ENCODE assay signal across 26 cellular contexts in the genomic region with DNA sequence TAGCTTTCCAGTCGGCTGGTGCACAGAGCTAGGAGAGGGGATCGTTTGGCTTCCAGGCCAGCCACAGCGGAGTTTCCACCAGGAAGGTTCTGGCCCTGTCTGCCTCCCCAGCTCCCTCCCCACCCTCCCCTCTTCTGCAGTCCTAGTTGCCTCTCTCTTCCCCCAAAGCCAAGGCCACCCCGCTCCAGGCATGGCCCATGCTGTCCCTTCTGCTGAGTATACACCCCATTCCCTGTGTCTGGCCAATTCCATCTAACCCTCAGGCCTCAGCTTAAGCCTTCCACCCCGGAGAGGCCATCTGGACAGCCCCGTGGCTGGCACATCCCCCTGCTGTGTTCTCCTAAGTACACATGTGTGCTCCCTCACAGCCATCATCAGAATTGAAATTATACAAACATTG.
"Had no signal": no experiment of that assay in that cellular context is flagged by ENCODE, and none has a peak within 500 bp of the region (broad histone marks: within the 10 kb centered on the region; RNA-seq: fewer than 3 reads in every experiment).

No MANE protein-coding gene starts in this region.

- H3K27ac ChIP-seq: neutrophil, pancreas, prostate gland, right lobe of liver, sigmoid colon, stomach, thoracic aorta, thyroid gland, tibial nerve, upper lobe of left lung, vagina had no signal

- DNase-seq: naive thymus-derived CD8-positive, alpha-beta T cell; nephron progenitor cell; nucleus accumbens; pancreas; right cardiac atrium; right lobe of liver; sigmoid colon; small intestine; stimulated activated CD4-positive, alpha-beta T cell treated with anti-CD3 and anti-CD28 coated beads, Interleukin-15, amount 100 ng/mL, for 24 hours; stimulated activated CD4-positive, alpha-beta T cell treated with anti-CD3 and anti-CD28 coated beads, Interleukin-2, amount 100 ng/mL, for 24 hours; stimulated activated CD4-positive, alpha-beta T cell treated with anti-CD3 and anti-CD28 coated beads, Interleukin-2, amount 100 ng/mL, for 48 hours; stimulated activated CD4-positive, alpha-beta T cell treated with anti-CD3 and anti-CD28 coated beads, Interleukin-4, amount 100 ng/mL, for 24 hours; stimulated activated naive B cell treated with anti-CD40 and anti-IgM and Interleukin-4, amounts not matched to agents 10 μg/mL and 1 μg/mL and 100 μg/mL, for 72 hours; stimulated activated naive CD4-positive, alpha-beta T cell treated with Interleukin-2 at 50 U/mL for 16 hours; stomach; thyroid gland; trophoblast cell; upper lobe of left lung had no signal

- H3K9me3 ChIP-seq: neutrophil, pancreas, prostate gland, right lobe of liver, sigmoid colon, thoracic aorta, thyroid gland, vagina had no signal

- FAIRE-seq: pancreas, small intestine, urothelium cell line had no signal

- H3K4me1 ChIP-seq: pancreas, prostate gland, right lobe of liver, sigmoid colon, stomach, thyroid gland, tibial nerve, upper lobe of left lung, vagina had no signal

- ATAC-seq: naive thymus-derived CD8-positive, alpha-beta T cell; natural killer cell treated with Interleukin-12 subunit alpha and Interleukin-12 subunit beta and Interleukin-15 and Interleukin-18, amount 100 ng/mL, for 72 hours; pancreas; right cardiac atrium; right lobe of liver; stimulated activated effector memory CD8-positive, alpha-beta T cell treated with anti-CD3 and anti-CD28 coated beads, Interleukin-12 subunit alpha, Interleukin-12 subunit beta, amount 100 ng/mL, for 72 hours; stimulated activated naive B cell treated with anti-CD40 and anti-IgM and Interleukin-4, amounts not matched to agents 10 μg/mL and 1 μg/mL and 100 μg/mL, for 72 hours had no signal

- H3K36me3 ChIP-seq: neutrophil, pancreas, prostate gland, right lobe of liver, sigmoid colon, stomach, thoracic aorta, thyroid gland, tibial nerve, upper lobe of left lung, vagina had no signal

- H3K27me3 ChIP-seq: neutrophil, pancreas, right lobe of liver, thyroid gland, tibial nerve, upper lobe of left lung, vagina had no signal

- H3K4me3 ChIP-seq: pancreas, prostate gland, right lobe of liver, sigmoid colon, stomach, thoracic aorta, thyroid gland, tibial nerve, upper lobe of left lung, vagina had no signal
